ENCODE assay signal across 14 cellular contexts in the genomic region with DNA sequence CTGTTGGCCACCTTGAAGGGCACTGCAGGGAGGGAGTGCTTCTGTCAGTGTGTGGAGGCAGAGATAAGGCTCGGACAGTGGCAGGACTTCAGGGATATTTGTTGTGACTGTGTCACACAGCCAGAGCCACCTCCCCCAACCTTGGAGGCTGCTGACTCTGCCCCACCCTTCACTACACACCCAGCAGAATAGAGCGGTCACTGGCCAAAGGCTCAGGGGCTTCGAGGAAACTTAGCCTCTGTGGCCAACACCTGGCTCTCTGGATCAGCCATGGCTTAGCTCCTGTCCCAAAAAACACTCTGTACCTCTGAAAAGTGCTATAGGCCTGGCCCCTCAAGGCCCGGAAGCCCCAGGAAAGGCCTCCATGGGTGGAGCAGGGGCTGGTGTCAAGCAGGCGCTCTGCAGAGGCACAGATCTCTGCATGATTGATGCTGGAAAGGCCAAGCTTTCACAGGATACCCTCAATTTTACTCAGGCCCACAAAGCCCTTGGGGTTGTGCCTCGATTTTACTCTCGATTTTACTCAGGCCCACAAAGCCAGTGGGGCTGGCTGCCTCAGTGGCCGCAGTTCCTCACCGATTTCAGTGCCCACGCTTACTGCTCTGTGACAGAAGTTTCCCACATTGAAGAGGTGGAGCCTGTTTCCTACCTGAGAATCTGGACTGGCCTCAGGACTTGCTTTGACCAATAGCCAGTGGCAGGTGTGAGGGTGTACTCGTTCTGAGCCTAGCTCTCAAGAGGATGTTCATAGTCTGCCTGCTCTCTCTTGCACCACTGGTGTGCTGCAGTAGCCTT.
DNase-seq lines count a peak whose midpoint lies in the region; ATAC-seq and TF ChIP-seq lines count a peak whose summit lies in the region.
"Had no signal": no experiment of that assay in that cellular context is flagged by ENCODE, and none has a peak within 500 bp of the region (broad histone marks: within the 10 kb centered on the region; RNA-seq: fewer than 3 reads in every experiment).

No MANE protein-coding gene starts in this region.

- no peak overlapping the region for H3K27ac ChIP-seq in vagina
- H3K27ac ChIP-seq: A549, epithelial cell of prostate, heart left ventricle had no signal

- ATAC-seq in HG02571 (IDR thresholded peaks at IDR 0.05; ENCODE audit: unreplicated experiment) (peak; percentile 39), HG03432 (IDR thresholded peaks at IDR 0.05; ENCODE audit: unreplicated experiment) (peak; percentile 57), GM19324 (IDR thresholded peaks at IDR 0.05; ENCODE audit: low FRiP score, unreplicated experiment) (no peak)
- ATAC-seq: A549, heart left ventricle had no signal

- H3K9me3 ChIP-seq in vagina = no peaks in the 10 kb centered on the region
- H3K9me3 ChIP-seq: A549, heart left ventricle had no signal

- TF ChIP-seq POLR2A in vagina (IDR thresholded peaks at IDR 0.05) = no peak

- intact Hi-C loops in vagina (cut with DNase I) = no loop called here

- no peaks in the 10 kb centered on the region for H3K36me3 ChIP-seq in vagina
- H3K36me3 ChIP-seq: heart left ventricle had no signal

- H3K27me3 ChIP-seq in vagina = no peaks in the 10 kb centered on the region

- no peaks in the 10 kb centered on the region for H3K4me1 ChIP-seq in vagina
- H3K4me1 ChIP-seq: A549, heart left ventricle had no signal

- no peak for TF ChIP-seq CTCF in vagina (IDR thresholded peaks at IDR 0.05)

- no peak overlapping the region for H3K4me3 ChIP-seq in vagina
- H3K4me3 ChIP-seq: A549, heart left ventricle had no signal

- DNase-seq in activated CD8-positive, alpha-beta memory T cell treated with anti-CD3 and anti-CD28 coated beads, Interleukin-2, amount 50 U/mL, for 48 hours = peak; percentile 17
- no peak for DNase-seq in activated CD8-positive, alpha-beta memory T cell treated with anti-CD3 and anti-CD28 coated beads, Interleukin-2, amount 50 U/mL, for 4 hours
- DNase-seq in vagina (ENCODE audit: extremely low spot score in 2 of 2) = peak; percentile 44 to 70
- no peak for DNase-seq in DMS153 treated with DMSO at 0.1 percent for 48 hours (lab: John Stamatoyannopoulos, UW; ENCODE audit: unreplicated experiment)
- DNase-seq in stimulated activated CD4-positive, alpha-beta T cell treated with anti-CD3 and anti-CD28 coated beads, Interleukin-12 subunit alpha, Interleukin-12 subunit beta, amount 100 ng/mL, for 4 hours = no peak
- DNase-seq: activated CD4-positive, alpha-beta T cell treated with anti-CD3 and anti-CD28 coated beads, Interleukin-2, amount 10 ng/mL, durations not matched to agents 7 days and 5 days; DMS 273 treated with DMSO at 0.1 percent for 48 hours; heart left ventricle; NCI-H1436 had no signal

Comparison
In these comparisons a context has a peak if more than half of its experiments do, and no peak if none do; other contexts are left out.
1. DNase-seq: peak in activated CD8-positive, alpha-beta memory T cell treated with anti-CD3 and anti-CD28 coated beads, Interleukin-2, amount 50 U/mL, for 48 hours (single experiment) and vagina (2 of 2); none in activated CD8-positive, alpha-beta memory T cell treated with anti-CD3 and anti-CD28 coated beads, Interleukin-2, amount 50 U/mL, for 4 hours (single experiment), DMS153 treated with DMSO at 0.1 percent for 48 hours (single experiment) and stimulated activated CD4-positive, alpha-beta T cell treated with anti-CD3 and anti-CD28 coated beads, Interleukin-12 subunit alpha, Interleukin-12 subunit beta, amount 100 ng/mL, for 4 hours (single experiment).